In the genomic region with DNA sequence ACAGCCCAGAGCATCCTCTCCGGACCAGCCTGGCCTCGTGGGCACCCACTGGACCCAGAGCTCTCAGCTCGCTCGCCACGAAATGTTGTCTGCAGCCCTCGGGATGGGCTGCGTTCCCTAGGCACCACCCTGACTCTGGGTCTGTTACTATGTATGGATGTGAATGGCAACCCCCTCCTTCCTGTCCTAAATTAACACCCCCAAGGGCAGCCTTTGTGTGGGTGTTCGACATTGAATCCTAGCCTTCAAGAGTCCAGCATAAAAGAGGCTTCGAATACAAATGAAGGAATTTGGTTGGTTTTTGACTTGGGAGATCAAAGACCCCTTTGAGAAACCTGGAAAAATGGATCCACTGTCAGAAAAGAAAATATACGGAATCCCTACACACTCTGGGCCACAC, we compare ENCODE assay signal across 36 cellular contexts.
"Had no signal": no experiment of that assay in that cellular context is flagged by ENCODE, and none has a peak within 500 bp of the region (broad histone marks: within the 10 kb centered on the region; RNA-seq: fewer than 3 reads in every experiment).

No MANE protein-coding gene starts in this region.

- H3K4me3 ChIP-seq: adrenal gland, body of pancreas, Peyer's patch had no signal

- H3K4me1 ChIP-seq: adrenal gland, body of pancreas, breast epithelium, Peyer's patch had no signal

- H3K9me3 Mint-ChIP-seq: activated naive CD4-positive, alpha-beta T cell treated with anti-CD3 and anti-CD28 coated beads, Interleukin-2, amount 50 U/mL, for 24 hours; activated T-cell treated with anti-CD3 and anti-CD28 coated beads, Interleukin-2, amount 50 U/mL, for 24 hours; activated T-helper 2 cell treated with anti-CD3 and anti-CD28 coated beads, Interferon-gamma antibody, Interleukin-2, Interleukin-4, amounts not matched to agents 10 μg/mL and 5 μg/mL and 100 μg/mL, durations not matched to agents 14 hours and 24 hours and 36 hours; T-cell had no signal

- H3K4me1 Mint-ChIP-seq: activated naive CD4-positive, alpha-beta T cell treated with anti-CD3 and anti-CD28 coated beads, Interleukin-2, amount 50 U/mL, for 24 hours; T-cell; T-helper 17 cell had no signal

- H3K36me3 ChIP-seq: adrenal gland, breast epithelium, Peyer's patch, WERI-Rb-1 had no signal

- FAIRE-seq: astrocyte had no signal

- H3K27ac Mint-ChIP-seq: activated CD8-positive, alpha-beta T cell treated with anti-CD3 and anti-CD28 coated beads, Interleukin-2, amount 10 ng/mL, durations not matched to agents 7 days and 5 days; activated naive CD4-positive, alpha-beta T cell treated with anti-CD3 and anti-CD28 coated beads, Interleukin-2, amount 50 U/mL, for 24 hours; activated T-cell treated with anti-CD3 and anti-CD28 coated beads, Interleukin-2, amount 50 U/mL, for 24 hours; activated T-helper 2 cell treated with anti-CD3 and anti-CD28 coated beads, Interferon-gamma antibody, Interleukin-2, Interleukin-4, amounts not matched to agents 10 μg/mL and 5 μg/mL and 100 μg/mL, durations not matched to agents 14 hours and 24 hours and 36 hours; T-cell; T-helper 17 cell had no signal

- DNase-seq: activated CD4-positive, alpha-beta T cell treated with anti-CD3 and anti-CD28 coated beads for 1 hour; activated CD4-positive, alpha-beta T cell treated with anti-CD3 and anti-CD28 coated beads for 48 hours; activated CD4-positive, CD25-positive, alpha-beta regulatory T cell; activated CD8-positive, alpha-beta T cell treated with anti-CD3 and anti-CD28 coated beads, Interleukin-2, amount 10 ng/mL, durations not matched to agents 7 days and 5 days; activated gamma-delta T cell; activated naive CD4-positive, alpha-beta T cell treated with Interleukin-2 at 50 U/mL for 16 hours; activated T-cell treated with anti-CD3 and anti-CD28 coated beads, Interleukin-2, amount 50 U/mL, for 24 hours; adrenal gland; caudate nucleus; cerebellar nuclear complex; MM.1S; MV-4-11; NCI-H1092; NCI-H1436 treated with DMSO at 0.1 percent for 48 hours; NCI-H1694 treated with DMSO at 0.1 percent for 48 hours; NCI-H2029; NCI-H2107; NCI-H2171; NCI-H510A; NCI-H526; NCI-H748 treated with DMSO at 0.1 percent for 48 hours; NK-92 treated with Interleukin-12 subunit alpha and Interleukin-12 subunit beta, amount 100 ng/mL, for 24 hours; PC-3; Peyer's patch; RPMI8226; SIG-M5; T-cell; T-helper 17 cell; T-helper 9 cell had no signal

- H3K27ac ChIP-seq: adrenal gland, body of pancreas, Peyer's patch, WERI-Rb-1 had no signal

- H3K36me3 Mint-ChIP-seq: activated naive CD4-positive, alpha-beta T cell treated with anti-CD3 and anti-CD28 coated beads, Interleukin-2, amount 50 U/mL, for 24 hours; T-cell had no signal

- H3K27me3 ChIP-seq: adrenal gland, body of pancreas, breast epithelium, Peyer's patch had no signal

- ATAC-seq: activated CD8-positive, alpha-beta T cell treated with anti-CD3 and anti-CD28 coated beads, Interleukin-2, amount 10 ng/mL, durations not matched to agents 7 days and 5 days; body of pancreas; PC-3; SK-N-SH treated with all-trans-retinoic acid at 6 μM for 48 hours; T-cell; T-helper 17 cell had no signal

- H3K9me3 ChIP-seq: adrenal gland, body of pancreas, breast epithelium, Peyer's patch had no signal

- H3K4me3 Mint-ChIP-seq: activated CD8-positive, alpha-beta T cell treated with anti-CD3 and anti-CD28 coated beads, Interleukin-2, amount 10 ng/mL, durations not matched to agents 7 days and 5 days; activated naive CD4-positive, alpha-beta T cell treated with anti-CD3 and anti-CD28 coated beads, Interleukin-2, amount 50 U/mL, for 24 hours; activated T-cell treated with anti-CD3 and anti-CD28 coated beads, Interleukin-2, amount 50 U/mL, for 24 hours; T-cell; T-helper 17 cell had no signal
